Comparison of ENCODE assay signal across 1 cellular context in the genomic region with DNA sequence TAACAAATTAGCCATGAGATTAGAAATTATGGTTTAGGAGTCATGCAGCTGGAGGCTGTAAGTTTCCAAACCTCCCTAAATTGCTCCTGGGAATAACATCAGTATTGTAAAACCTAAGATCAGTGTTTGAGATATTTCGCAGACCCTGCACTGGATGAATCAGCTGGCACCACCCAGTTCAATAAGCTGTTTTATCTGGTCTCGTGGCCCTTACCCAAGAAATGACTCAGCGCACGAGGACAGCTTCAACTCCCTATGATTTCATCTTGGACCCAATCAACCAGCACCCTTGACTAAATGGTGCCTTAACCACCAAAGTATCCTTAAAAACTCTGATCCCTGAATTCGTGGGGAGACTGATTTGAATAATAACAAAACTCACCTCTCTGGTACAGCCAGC.
TF ChIP-seq lines count a peak whose summit lies in the region.

No MANE protein-coding gene starts in this region.

TF ChIP-seq in GM23338, 12 proteins besides CTCF, POLR2A, EP300 and RAD21 (continued from another document):
- TF ChIP-seq REST (IDR thresholded peaks at IDR 0.05; ENCODE audit: unreplicated experiment) = no peak
- no peak for TF ChIP-seq ZNF114 (CRISPR knock-in tag; IDR thresholded peaks at IDR 0.05)
- TF ChIP-seq POLR2AphosphoS5 (IDR thresholded peaks at IDR 0.05; ENCODE audit: low read depth) = no peak
- TF ChIP-seq EZH2 (IDR thresholded peaks at IDR 0.05; ENCODE audit: low read depth, unreplicated experiment) = no peak
